12 cellular contexts compared by ENCODE assay signal in the genomic region with DNA sequence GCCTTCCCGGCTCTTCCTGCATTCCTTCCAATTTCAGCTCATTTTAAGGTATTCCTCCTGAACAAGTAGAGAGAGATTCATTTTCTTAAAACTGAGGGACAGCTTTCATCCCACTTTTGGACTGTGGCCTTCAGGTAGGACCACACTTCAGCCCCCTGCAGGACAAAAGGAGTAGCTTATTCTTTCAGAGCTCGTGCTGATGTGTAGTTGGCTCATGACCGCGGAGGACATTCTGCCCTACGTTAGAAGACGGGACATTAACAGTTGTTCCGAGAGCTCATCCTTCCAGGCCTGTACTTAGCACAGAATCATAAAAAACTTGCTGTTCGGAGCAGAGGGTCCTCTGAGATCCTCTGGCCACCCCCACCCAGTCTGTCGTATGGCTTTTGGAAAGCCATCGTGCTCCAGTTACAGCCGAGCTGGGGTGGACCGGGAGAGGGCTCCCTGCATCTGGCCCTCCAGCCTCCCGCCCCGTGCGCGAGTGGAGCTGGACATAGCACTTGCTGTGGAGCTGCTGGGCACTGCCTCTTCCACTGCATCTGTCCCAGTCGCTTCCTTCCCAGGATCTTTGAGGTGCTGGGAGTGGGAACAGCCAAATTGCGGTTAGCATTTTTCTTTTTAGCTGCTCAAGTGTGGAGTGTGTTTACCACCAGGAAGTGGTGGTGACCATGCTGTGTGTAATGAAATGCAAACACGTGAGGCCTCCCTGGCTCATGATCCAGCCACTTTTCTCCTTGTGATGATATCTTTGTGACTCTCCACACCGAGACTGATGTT.
DNase-seq lines count a peak whose midpoint lies in the region; ATAC-seq and TF ChIP-seq lines count a peak whose summit lies in the region.
"Had no signal": no experiment of that assay in that cellular context is flagged by ENCODE, and none has a peak within 500 bp of the region (broad histone marks: within the 10 kb centered on the region; RNA-seq: fewer than 3 reads in every experiment).

No MANE protein-coding gene starts in this region.

- H3K27me3 ChIP-seq in kidney epithelial cell (ENCODE audit: control insufficient read depth, insufficient read depth, low read length): no peaks in the 10 kb centered on the region

- peak overlapping the region; percentile 69 for H3K27ac Mint-ChIP-seq in WTC11
- H3K27ac Mint-ChIP-seq: T-helper 2 cell treated with Interferon-gamma antibody and Interleukin-4, amounts not matched to agents 5 μg/mL and 100 μg/mL, for 36 hours had no signal

- H3K4me3 ChIP-seq in AG04449 (ENCODE audit: low read depth, low read length) (no peak overlapping the region), kidney epithelial cell (ENCODE audit: low read depth, low read length) (no peak overlapping the region), coronary artery (no peak overlapping the region)

- POLR2A ChIA-PET in AG04449 (lab: Yijun Ruan, JAX): no interaction called here
- POLR2A ChIA-PET in WTC11 (lab: Charles Lee): no interaction called here

- H3K4me3 Mint-ChIP-seq in WTC11: no peak overlapping the region
- H3K4me3 Mint-ChIP-seq: T-helper 2 cell treated with Interferon-gamma antibody and Interleukin-4, amounts not matched to agents 5 μg/mL and 100 μg/mL, for 36 hours had no signal

- no peaks in the 10 kb centered on the region for H3K27me3 Mint-ChIP-seq in WTC11 (ENCODE audit: low read depth)

- H3K36me3 ChIP-seq in kidney epithelial cell (ENCODE audit: control insufficient read depth, insufficient read depth, low read length): no peaks in the 10 kb centered on the region

- peak; percentile 61 for ATAC-seq in WTC11
- ATAC-seq in GM21423 (IDR thresholded peaks at IDR 0.05; ENCODE audit: unreplicated experiment): no peak
- no peak for ATAC-seq in HG02852 (IDR thresholded peaks at IDR 0.05; ENCODE audit: unreplicated experiment)
- ATAC-seq: left lobe of liver had no signal

- no peaks in the 10 kb centered on the region for H3K9me3 Mint-ChIP-seq in WTC11
- H3K9me3 Mint-ChIP-seq: T-helper 2 cell treated with Interferon-gamma antibody and Interleukin-4, amounts not matched to agents 5 μg/mL and 100 μg/mL, for 36 hours had no signal

- H3K36me3 Mint-ChIP-seq in WTC11: no peaks in the 10 kb centered on the region

- CTCF ChIA-PET in AG04449 (lab: Yijun Ruan, JAX) (interaction anchor here (0.6 to 2.8 kb wide), 8 partner anchors 11 to 214 kb away, joined by 3 to 10 read pairs (median 4); no protein-coding TSS in a partner anchor), WTC11 (lab: Charles Lee) (interaction anchor here (0.6 to 2.2 kb wide), 32 partner anchors 10 to 449 kb away, joined by 3 to 18 read pairs (median 5); no protein-coding TSS in a partner anchor)

- H3K4me1 Mint-ChIP-seq in WTC11: peaks cover 13% of the 10 kb centered on the region

- no peak overlapping the region for H3K27ac ChIP-seq in coronary artery

- TF ChIP-seq CTCF in AG04449 (IDR thresholded peaks at IDR 0.05; ENCODE audit: insufficient read depth, low read length, missing control alignments): no peak
- TF ChIP-seq CTCF in WTC11 (IDR thresholded peaks at IDR 0.05): 0 out of 2 replicates have a peak, but pooled peaks have one; percentile 17
- TF ChIP-seq CTCF in kidney epithelial cell (IDR thresholded peaks at IDR 0.05; ENCODE audit: insufficient read depth, low read length, poor library complexity, severe bottlenecking): peak; percentile 17
- TF ChIP-seq CTCF in coronary artery (IDR thresholded peaks at IDR 0.05): no peak

- DNase-seq in AG04449 (ENCODE audit: low read depth, low spot score) (peak; percentile 37), Daoy (ENCODE audit: low read depth) (peak; percentile 79), WTC11 (ENCODE audit: low spot score) (no peak), kidney epithelial cell (ENCODE audit: low read depth) (peak; percentile 26), coronary artery (ENCODE audit: low spot score) (no peak), NCI-H187 treated with DMSO at 0.1 percent for 48 hours (lab: John Stamatoyannopoulos, UW) (no peak)
- DNase-seq: GOT3, MV-4-11 had no signal

TF ChIP-seq in WTC11, 78 proteins besides CTCF, POLR2A, EP300 and RAD21 (continues in another document):
- TF ChIP-seq, protein P1, sequence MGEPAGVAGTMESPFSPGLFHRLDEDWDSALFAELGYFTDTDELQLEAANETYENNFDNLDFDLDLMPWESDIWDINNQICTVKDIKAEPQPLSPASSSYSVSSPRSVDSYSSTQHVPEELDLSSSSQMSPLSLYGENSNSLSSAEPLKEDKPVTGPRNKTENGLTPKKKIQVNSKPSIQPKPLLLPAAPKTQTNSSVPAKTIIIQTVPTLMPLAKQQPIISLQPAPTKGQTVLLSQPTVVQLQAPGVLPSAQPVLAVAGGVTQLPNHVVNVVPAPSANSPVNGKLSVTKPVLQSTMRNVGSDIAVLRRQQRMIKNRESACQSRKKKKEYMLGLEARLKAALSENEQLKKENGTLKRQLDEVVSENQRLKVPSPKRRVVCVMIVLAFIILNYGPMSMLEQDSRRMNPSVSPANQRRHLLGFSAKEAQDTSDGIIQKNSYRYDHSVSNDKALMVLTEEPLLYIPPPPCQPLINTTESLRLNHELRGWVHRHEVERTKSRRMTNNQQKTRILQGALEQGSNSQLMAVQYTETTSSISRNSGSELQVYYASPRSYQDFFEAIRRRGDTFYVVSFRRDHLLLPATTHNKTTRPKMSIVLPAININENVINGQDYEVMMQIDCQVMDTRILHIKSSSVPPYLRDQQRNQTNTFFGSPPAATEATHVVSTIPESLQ (CRISPR knock-in tag; IDR thresholded peaks at IDR 0.05): no peak
- no peak for TF ChIP-seq MYBL2 (CRISPR knock-in tag; IDR thresholded peaks at IDR 0.05)
- no peak for TF ChIP-seq SP1 (CRISPR knock-in tag; conservative IDR thresholded peaks at IDR 0.05)
- no peak for TF ChIP-seq FOXJ3 (CRISPR knock-in tag; IDR thresholded peaks at IDR 0.05; ENCODE audit: borderline replicate concordance)
- TF ChIP-seq, protein P2, sequence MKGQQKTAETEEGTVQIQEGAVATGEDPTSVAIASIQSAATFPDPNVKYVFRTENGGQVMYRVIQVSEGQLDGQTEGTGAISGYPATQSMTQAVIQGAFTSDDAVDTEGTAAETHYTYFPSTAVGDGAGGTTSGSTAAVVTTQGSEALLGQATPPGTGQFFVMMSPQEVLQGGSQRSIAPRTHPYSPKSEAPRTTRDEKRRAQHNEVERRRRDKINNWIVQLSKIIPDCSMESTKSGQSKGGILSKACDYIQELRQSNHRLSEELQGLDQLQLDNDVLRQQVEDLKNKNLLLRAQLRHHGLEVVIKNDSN (CRISPR knock-in tag; IDR thresholded peaks at IDR 0.05): no peak
- TF ChIP-seq, protein P3, sequence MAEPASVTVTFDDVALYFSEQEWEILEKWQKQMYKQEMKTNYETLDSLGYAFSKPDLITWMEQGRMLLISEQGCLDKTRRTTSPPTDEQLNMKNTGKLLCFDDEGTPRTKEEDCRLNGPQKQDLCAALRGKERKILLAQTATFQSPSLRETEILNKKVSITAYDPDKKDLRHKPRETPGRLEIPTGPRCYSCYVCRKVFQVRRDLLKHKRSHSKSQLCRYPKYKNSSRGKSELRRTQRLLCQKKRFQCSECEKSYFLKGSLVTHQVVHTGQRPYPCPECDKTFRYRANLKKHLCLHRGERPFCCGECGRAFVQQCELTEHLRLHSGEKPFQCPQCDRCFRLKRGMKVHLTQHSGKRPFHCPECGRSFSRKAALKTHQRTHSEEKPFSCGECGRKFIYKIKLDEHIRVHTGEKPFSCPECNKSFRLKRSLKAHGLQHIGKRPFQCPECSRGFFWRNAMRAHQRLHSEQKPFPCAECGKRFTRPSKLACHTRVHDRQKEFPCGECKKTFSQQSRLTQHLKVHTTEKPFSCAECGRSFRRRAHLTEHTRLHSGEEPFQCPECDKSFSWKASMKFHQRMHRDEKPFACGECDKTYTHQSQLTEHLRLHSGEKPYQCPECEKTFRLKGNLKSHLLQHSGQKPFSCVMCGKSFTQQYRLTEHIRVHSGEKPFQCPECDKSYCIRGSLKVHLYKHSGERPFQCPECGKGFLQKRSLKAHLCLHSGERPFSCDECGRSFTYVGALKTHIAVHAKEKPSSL (CRISPR knock-in tag; conservative IDR thresholded peaks at IDR 0.05): no peak
- TF ChIP-seq, protein P4, sequence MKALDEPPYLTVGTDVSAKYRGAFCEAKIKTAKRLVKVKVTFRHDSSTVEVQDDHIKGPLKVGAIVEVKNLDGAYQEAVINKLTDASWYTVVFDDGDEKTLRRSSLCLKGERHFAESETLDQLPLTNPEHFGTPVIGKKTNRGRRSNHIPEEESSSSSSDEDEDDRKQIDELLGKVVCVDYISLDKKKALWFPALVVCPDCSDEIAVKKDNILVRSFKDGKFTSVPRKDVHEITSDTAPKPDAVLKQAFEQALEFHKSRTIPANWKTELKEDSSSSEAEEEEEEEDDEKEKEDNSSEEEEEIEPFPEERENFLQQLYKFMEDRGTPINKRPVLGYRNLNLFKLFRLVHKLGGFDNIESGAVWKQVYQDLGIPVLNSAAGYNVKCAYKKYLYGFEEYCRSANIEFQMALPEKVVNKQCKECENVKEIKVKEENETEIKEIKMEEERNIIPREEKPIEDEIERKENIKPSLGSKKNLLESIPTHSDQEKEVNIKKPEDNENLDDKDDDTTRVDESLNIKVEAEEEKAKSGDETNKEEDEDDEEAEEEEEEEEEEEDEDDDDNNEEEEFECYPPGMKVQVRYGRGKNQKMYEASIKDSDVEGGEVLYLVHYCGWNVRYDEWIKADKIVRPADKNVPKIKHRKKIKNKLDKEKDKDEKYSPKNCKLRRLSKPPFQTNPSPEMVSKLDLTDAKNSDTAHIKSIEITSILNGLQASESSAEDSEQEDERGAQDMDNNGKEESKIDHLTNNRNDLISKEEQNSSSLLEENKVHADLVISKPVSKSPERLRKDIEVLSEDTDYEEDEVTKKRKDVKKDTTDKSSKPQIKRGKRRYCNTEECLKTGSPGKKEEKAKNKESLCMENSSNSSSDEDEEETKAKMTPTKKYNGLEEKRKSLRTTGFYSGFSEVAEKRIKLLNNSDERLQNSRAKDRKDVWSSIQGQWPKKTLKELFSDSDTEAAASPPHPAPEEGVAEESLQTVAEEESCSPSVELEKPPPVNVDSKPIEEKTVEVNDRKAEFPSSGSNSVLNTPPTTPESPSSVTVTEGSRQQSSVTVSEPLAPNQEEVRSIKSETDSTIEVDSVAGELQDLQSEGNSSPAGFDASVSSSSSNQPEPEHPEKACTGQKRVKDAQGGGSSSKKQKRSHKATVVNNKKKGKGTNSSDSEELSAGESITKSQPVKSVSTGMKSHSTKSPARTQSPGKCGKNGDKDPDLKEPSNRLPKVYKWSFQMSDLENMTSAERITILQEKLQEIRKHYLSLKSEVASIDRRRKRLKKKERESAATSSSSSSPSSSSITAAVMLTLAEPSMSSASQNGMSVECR (CRISPR knock-in tag; IDR thresholded peaks at IDR 0.05; ENCODE audit: borderline replicate concordance): no peak
- TF ChIP-seq, protein P5, sequence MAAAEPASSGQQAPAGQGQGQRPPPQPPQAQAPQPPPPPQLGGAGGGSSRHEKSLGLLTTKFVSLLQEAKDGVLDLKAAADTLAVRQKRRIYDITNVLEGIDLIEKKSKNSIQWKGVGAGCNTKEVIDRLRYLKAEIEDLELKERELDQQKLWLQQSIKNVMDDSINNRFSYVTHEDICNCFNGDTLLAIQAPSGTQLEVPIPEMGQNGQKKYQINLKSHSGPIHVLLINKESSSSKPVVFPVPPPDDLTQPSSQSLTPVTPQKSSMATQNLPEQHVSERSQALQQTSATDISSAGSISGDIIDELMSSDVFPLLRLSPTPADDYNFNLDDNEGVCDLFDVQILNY (CRISPR knock-in tag; IDR thresholded peaks at IDR 0.05): no peak
- TF ChIP-seq RORB (CRISPR knock-in tag; IDR thresholded peaks at IDR 0.05): no peak

Comparison
In these comparisons a context has a peak if more than half of its experiments do, and no peak if none do; other contexts are left out.
1. DNase-seq: peak in AG04449 (single experiment), Daoy (single experiment) and kidney epithelial cell (single experiment); none in WTC11 (single experiment), coronary artery (single experiment) and NCI-H187 treated with DMSO at 0.1 percent for 48 hours (single experiment).
2. CTCF ChIP-seq: peak in WTC11 (single experiment) and kidney epithelial cell (single experiment); none in AG04449 (single experiment) and coronary artery (single experiment).